Comparison of ENCODE assay signal across 7 cellular contexts in genomic region chr18:36127866-36128845, GRCh38. TPM values are rescaled to one million over a fixed set of nuclear protein-coding genes. Genes with fewer than 3 reads are reported as not detected.
DNase-seq lines count a peak whose midpoint lies in the region; ATAC-seq lines count a peak whose summit lies in the region.

No MANE protein-coding gene starts in this region.

- no peak for DNase-seq in activated naive CD8-positive, alpha-beta T cell treated with anti-CD3 and anti-CD28 coated beads, Interleukin-2, amount 10 ng/mL, durations not matched to agents 7 days and 5 days
- DNase-seq in sciatic nerve (ENCODE audit: low spot score) (peak; percentile 63), middle frontal gyrus (ENCODE audit: extremely low spot score, low spot score) (no peak)

- H3K27ac Mint-ChIP-seq in activated naive CD8-positive, alpha-beta T cell treated with anti-CD3 and anti-CD28 coated beads, Interleukin-2, amount 10 ng/mL, durations not matched to agents 7 days and 5 days: peak overlapping the region; percentile 95

- H3K4me1 ChIP-seq in ES-I3 (ENCODE audit: insufficient read depth, low read length): no peaks in the 10 kb centered on the region

- peaks cover 37% of the 10 kb centered on the region for H3K4me1 Mint-ChIP-seq in activated naive CD8-positive, alpha-beta T cell treated with anti-CD3 and anti-CD28 coated beads, Interleukin-2, amount 10 ng/mL, durations not matched to agents 7 days and 5 days

- H3K27ac ChIP-seq in KOPT-K1 (ENCODE audit: low read depth, low read length, poor library complexity, severe bottlenecking): peak overlapping the region; percentile 97

- H3K4me3 ChIP-seq in iPS-11a (ENCODE audit: low read depth, low read length): peak overlapping the region; percentile 99

- intact Hi-C loops in sciatic nerve (cut with DNase I): no loop called here

- peak overlapping the region; percentile 85 for H3K9ac ChIP-seq in ES-I3 (ENCODE audit: low read depth, low read length)

- no peaks in the 10 kb centered on the region for H3K9me3 ChIP-seq in ES-I3 (ENCODE audit: control insufficient read depth, insufficient read depth, low read length)
- H3K9me3 ChIP-seq in KOPT-K1 (ENCODE audit: insufficient read depth, low read length, poor library complexity, severe bottlenecking): no peaks in the 10 kb centered on the region

- ATAC-seq in activated naive CD8-positive, alpha-beta T cell treated with anti-CD3 and anti-CD28 coated beads, Interleukin-2, amount 10 ng/mL, durations not matched to agents 7 days and 5 days (ENCODE audit: low read depth): no peak
- no peak for ATAC-seq in sciatic nerve
- ATAC-seq in HG02884 (IDR thresholded peaks at IDR 0.05; ENCODE audit: unreplicated experiment): no peak

- peaks cover 15% of the 10 kb centered on the region; the same call in 1 of the 2 replicates for H3K36me3 ChIP-seq in ES-I3 (ENCODE audit: insufficient read depth, low read length)
- peaks cover 38% of the 10 kb centered on the region for H3K36me3 ChIP-seq in KOPT-K1 (ENCODE audit: insufficient read depth, low read length)

- H3K36me3 Mint-ChIP-seq in activated naive CD8-positive, alpha-beta T cell treated with anti-CD3 and anti-CD28 coated beads, Interleukin-2, amount 10 ng/mL, durations not matched to agents 7 days and 5 days: peaks cover 27% of the 10 kb centered on the region

- no peaks in the 10 kb centered on the region for H3K27me3 Mint-ChIP-seq in activated naive CD8-positive, alpha-beta T cell treated with anti-CD3 and anti-CD28 coated beads, Interleukin-2, amount 10 ng/mL, durations not matched to agents 7 days and 5 days

- peak overlapping the region; percentile 93 for H3K4me3 Mint-ChIP-seq in activated naive CD8-positive, alpha-beta T cell treated with anti-CD3 and anti-CD28 coated beads, Interleukin-2, amount 10 ng/mL, durations not matched to agents 7 days and 5 days

- H3K9me3 Mint-ChIP-seq in activated naive CD8-positive, alpha-beta T cell treated with anti-CD3 and anti-CD28 coated beads, Interleukin-2, amount 10 ng/mL, durations not matched to agents 7 days and 5 days: no peaks in the 10 kb centered on the region

- POLR2A ChIA-PET in activated naive CD8-positive, alpha-beta T cell treated with anti-CD3 and anti-CD28 coated beads, Interleukin-2, amount 10 ng/mL, durations not matched to agents 7 days and 5 days (lab: Charles Lee): interaction anchor here (1.1 to 3.2 kb wide), 8 partner anchors 61 to 838 kb away, joined by 3 to 12 read pairs (median 4); partner anchors contain the start of genes INO80C, KIAA1328, RMP24 and RPRD1A

RNA-seq across cellular contexts. Expression of gene SLC39A6, which starts 1.0 kb away (rescaled TPM):
- total RNA-seq in activated naive CD8-positive, alpha-beta T cell treated with anti-CD3 and anti-CD28 coated beads, Interleukin-2, amount 10 ng/mL, durations not matched to agents 7 days and 5 days: 10 to 100 TPM; 18.4 to 20.4 TPM
- total RNA-seq in sciatic nerve: 41.1 TPM

RNA-seq across cellular contexts. Expression of gene ELP2, which starts 1.5 kb away (rescaled TPM):
- 10 to 100 TPM; 82.4 to 87.4 TPM for total RNA-seq in activated naive CD8-positive, alpha-beta T cell treated with anti-CD3 and anti-CD28 coated beads, Interleukin-2, amount 10 ng/mL, durations not matched to agents 7 days and 5 days
- total RNA-seq in sciatic nerve: 109 TPM

RNA-seq across cellular contexts. Expression of gene MOCOS, which starts 59.1 kb away (rescaled TPM):
- total RNA-seq in activated naive CD8-positive, alpha-beta T cell treated with anti-CD3 and anti-CD28 coated beads, Interleukin-2, amount 10 ng/mL, durations not matched to agents 7 days and 5 days: under 1 TPM; 0.19 to 0.23 TPM
- 6.4 TPM for total RNA-seq in sciatic nerve
